22 cellular contexts compared by ENCODE assay signal in the genomic region with DNA sequence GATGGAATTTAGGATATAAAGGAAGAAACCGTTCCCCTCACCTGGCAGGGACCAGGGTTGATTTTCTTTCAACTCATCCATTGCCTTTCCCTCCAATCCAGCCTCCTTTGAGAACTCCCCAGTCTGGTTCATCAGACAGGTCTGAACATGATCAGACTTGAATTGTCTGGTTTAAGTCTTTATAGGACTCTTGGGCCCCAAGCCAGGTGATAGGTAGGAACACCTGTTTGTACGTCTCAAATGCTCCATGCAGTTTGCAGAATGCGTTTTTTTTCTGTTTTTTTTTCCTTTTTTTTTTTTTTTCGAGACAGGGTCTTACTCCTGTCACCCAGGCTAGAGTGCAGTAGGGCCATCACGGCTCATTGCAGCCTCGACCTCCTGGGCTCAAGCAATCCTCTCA. TPM values are rescaled to one million over a fixed set of nuclear protein-coding genes. Genes with fewer than 3 reads are reported as not detected.
DNase-seq lines count a peak whose midpoint lies in the region; ATAC-seq and TF ChIP-seq lines count a peak whose summit lies in the region.
"Had no signal": no experiment of that assay in that cellular context is flagged by ENCODE, and none has a peak within 500 bp of the region (broad histone marks: within the 10 kb centered on the region; RNA-seq: fewer than 3 reads in every experiment).

No MANE protein-coding gene starts in this region.

- no peak overlapping the region for H3K4me3 Mint-ChIP-seq in activated CD8-positive, alpha-beta memory T cell treated with anti-CD3 and anti-CD28 coated beads, Interleukin-2, amount 10 ng/mL, durations not matched to agents 7 days and 5 days
- H3K4me3 Mint-ChIP-seq in T-cell = no peak overlapping the region
- H3K4me3 Mint-ChIP-seq: activated B cell treated with CpG ODN at 0.5 μM for 24 hours; activated CD8-positive, alpha-beta T cell treated with anti-CD3 and anti-CD28 coated beads, Interleukin-2, amount 10 ng/mL, durations not matched to agents 7 days and 5 days; activated naive CD8-positive, alpha-beta T cell treated with anti-CD3 and anti-CD28 coated beads, Interleukin-2, amount 10 ng/mL, durations not matched to agents 7 days and 5 days; activated T-helper 1 cell treated with anti-CD3 and anti-CD28 coated beads, Interleukin-12 subunit alpha, Interleukin-12 subunit beta, Interleukin-2, Interleukin-4 antibody, amounts not matched to agents 30 ng/mL and 10 ng/mL and 1 ng/mL, durations not matched to agents 14 hours and 24 hours and 36 hours; dendritic cell treated with granulocyte-macrophage colony-stimulating factor and Interleukin-4, amounts not matched to agents 40 ng/mL and 50 ng/mL, for 4 days; GM23338 had no signal

- no peak overlapping the region for H3K4me3 ChIP-seq in epithelial cell of esophagus (ENCODE audit: low read length)
- H3K4me3 ChIP-seq: GM23338, vagina had no signal

- H3K27ac Mint-ChIP-seq in activated CD8-positive, alpha-beta memory T cell treated with anti-CD3 and anti-CD28 coated beads, Interleukin-2, amount 10 ng/mL, durations not matched to agents 7 days and 5 days = no peak overlapping the region
- no peak overlapping the region for H3K27ac Mint-ChIP-seq in T-cell
- H3K27ac Mint-ChIP-seq: activated B cell treated with CpG ODN at 0.5 μM for 24 hours; activated naive CD8-positive, alpha-beta T cell treated with anti-CD3 and anti-CD28 coated beads, Interleukin-2, amount 10 ng/mL, durations not matched to agents 7 days and 5 days; activated T-helper 1 cell treated with anti-CD3 and anti-CD28 coated beads, Interleukin-12 subunit alpha, Interleukin-12 subunit beta, Interleukin-2, Interleukin-4 antibody, amounts not matched to agents 30 ng/mL and 10 ng/mL and 1 ng/mL, durations not matched to agents 14 hours and 24 hours and 36 hours; CD4-positive, alpha-beta T cell; dendritic cell treated with granulocyte-macrophage colony-stimulating factor and Interleukin-4, amounts not matched to agents 40 ng/mL and 50 ng/mL, for 4 days; GM23338 had no signal

- no peak for TF ChIP-seq CTCF in epithelial cell of esophagus (IDR thresholded peaks at IDR 0.05; ENCODE audit: insufficient read depth, low read depth, low read length, missing control alignments)

- H3K9me3 Mint-ChIP-seq in activated CD8-positive, alpha-beta memory T cell treated with anti-CD3 and anti-CD28 coated beads, Interleukin-2, amount 10 ng/mL, durations not matched to agents 7 days and 5 days (ENCODE audit: low read depth) = no peaks in the 10 kb centered on the region
- H3K9me3 Mint-ChIP-seq in T-cell = no peaks in the 10 kb centered on the region
- H3K9me3 Mint-ChIP-seq: activated B cell treated with CpG ODN at 0.5 μM for 24 hours; activated naive CD8-positive, alpha-beta T cell treated with anti-CD3 and anti-CD28 coated beads, Interleukin-2, amount 10 ng/mL, durations not matched to agents 7 days and 5 days; activated T-helper 1 cell treated with anti-CD3 and anti-CD28 coated beads, Interleukin-12 subunit alpha, Interleukin-12 subunit beta, Interleukin-2, Interleukin-4 antibody, amounts not matched to agents 30 ng/mL and 10 ng/mL and 1 ng/mL, durations not matched to agents 14 hours and 24 hours and 36 hours; CD4-positive, alpha-beta T cell; dendritic cell treated with granulocyte-macrophage colony-stimulating factor and Interleukin-4, amounts not matched to agents 40 ng/mL and 50 ng/mL, for 4 days had no signal

- peak; percentile 48 for DNase-seq in COR-L47 (lab: John Stamatoyannopoulos, UW)
- DNase-seq in NCI-H1436 treated with DMSO at 0.1 percent for 48 hours (lab: John Stamatoyannopoulos, UW) = peak; percentile 52
- DNase-seq in NCI-H510A (lab: John Stamatoyannopoulos, UW) = peak; percentile 84
- peak; percentile 99 for DNase-seq in epithelial cell of esophagus (ENCODE audit: low read depth)
- no peak for DNase-seq in activated CD8-positive, alpha-beta memory T cell treated with anti-CD3 and anti-CD28 coated beads, Interleukin-2, amount 10 ng/mL, durations not matched to agents 7 days and 5 days
- DNase-seq in GM03348 (ENCODE audit: low spot score) = no peak
- DNase-seq in T-cell = no peak
- DNase-seq: ACHN; activated B cell treated with CpG ODN at 0.5 μM for 24 hours; activated CD8-positive, alpha-beta T cell treated with anti-CD3 and anti-CD28 coated beads, Interleukin-2, amount 10 ng/mL, durations not matched to agents 7 days and 5 days; activated naive CD8-positive, alpha-beta T cell treated with anti-CD3 and anti-CD28 coated beads, Interleukin-2, amount 10 ng/mL, durations not matched to agents 7 days and 5 days; brain microvascular endothelial cell; CD4-positive, alpha-beta T cell; KBM-7; NCI-H1694 treated with DMSO at 0.1 percent for 48 hours; stimulated activated CD4-positive, alpha-beta T cell treated with anti-CD3 and anti-CD28 coated beads, Interleukin-1b, Interleukin-23, amount 100 ng/mL, for 48 hours had no signal

- CTCF ChIA-PET in activated CD8-positive, alpha-beta memory T cell treated with anti-CD3 and anti-CD28 coated beads, Interleukin-2, amount 10 ng/mL, durations not matched to agents 7 days and 5 days (lab: Charles Lee) = interaction anchor here (0.5 kb wide), 1 partner anchor 12 kb away, joined by 3 read pairs; no protein-coding TSS in a partner anchor
- CTCF ChIA-PET in T-cell (lab: Charles Lee) = no interaction called here

- POLR2A ChIA-PET in T-cell (lab: Charles Lee) = no interaction called here

- no peaks in the 10 kb centered on the region for H3K27me3 Mint-ChIP-seq in activated CD8-positive, alpha-beta memory T cell treated with anti-CD3 and anti-CD28 coated beads, Interleukin-2, amount 10 ng/mL, durations not matched to agents 7 days and 5 days
- H3K27me3 Mint-ChIP-seq in T-cell = peaks cover 0 to 2% of the 10 kb centered on the region in 2 donors
- H3K27me3 Mint-ChIP-seq: CD4-positive, alpha-beta T cell had no signal

- no peak for ATAC-seq in activated CD8-positive, alpha-beta memory T cell treated with anti-CD3 and anti-CD28 coated beads, Interleukin-2, amount 10 ng/mL, durations not matched to agents 7 days and 5 days
- ATAC-seq in GM21825 (IDR thresholded peaks at IDR 0.05; ENCODE audit: unreplicated experiment) (no peak), T-cell (replicated peaks in 1 of 4) (no peak)
- ATAC-seq: activated CD8-positive, alpha-beta T cell treated with anti-CD3 and anti-CD28 coated beads, Interleukin-2, amount 10 ng/mL, durations not matched to agents 7 days and 5 days; GM23338; Right ventricle myocardium inferior had no signal

- peaks cover 1% of the 10 kb centered on the region for H3K36me3 Mint-ChIP-seq in activated CD8-positive, alpha-beta memory T cell treated with anti-CD3 and anti-CD28 coated beads, Interleukin-2, amount 10 ng/mL, durations not matched to agents 7 days and 5 days
- H3K36me3 Mint-ChIP-seq in T-cell = no peaks in the 10 kb centered on the region

- H3K4me1 Mint-ChIP-seq in activated CD8-positive, alpha-beta memory T cell treated with anti-CD3 and anti-CD28 coated beads, Interleukin-2, amount 10 ng/mL, durations not matched to agents 7 days and 5 days = peaks cover 23% of the 10 kb centered on the region
- H3K4me1 Mint-ChIP-seq in T-cell = peaks cover 4 to 24% (median 22%) of the 10 kb centered on the region in 3 donors

RNA-seq across cellular contexts. Expression of a gene that starts 4.1 kb away (rescaled TPM):
- total RNA-seq in activated CD8-positive, alpha-beta memory T cell treated with anti-CD3 and anti-CD28 coated beads, Interleukin-2, amount 10 ng/mL, durations not matched to agents 7 days and 5 days = 10 to 100 TPM; 68.6 to 86.9 TPM
- 10 to 100 TPM; 45.7 to 70.7 (median 67.4) TPM for total RNA-seq in T-cell

RNA-seq across cellular contexts. Expression of a gene that starts 13.3 kb away (rescaled TPM):
- under 1 TPM in 1 of 2 experiments, not detected in 1; 0.12 TPM for total RNA-seq in activated CD8-positive, alpha-beta memory T cell treated with anti-CD3 and anti-CD28 coated beads, Interleukin-2, amount 10 ng/mL, durations not matched to agents 7 days and 5 days
- total RNA-seq in T-cell = under 1 TPM in 2 of 5 donors, not detected in 3; 0.09 to 0.10 TPM
- total RNA-seq: activated B cell treated with CpG ODN at 0.5 μM for 24 hours; activated CD8-positive, alpha-beta T cell treated with anti-CD3 and anti-CD28 coated beads, Interleukin-2, amount 10 ng/mL, durations not matched to agents 7 days and 5 days; activated naive CD8-positive, alpha-beta T cell treated with anti-CD3 and anti-CD28 coated beads, Interleukin-2, amount 10 ng/mL, durations not matched to agents 7 days and 5 days; activated T-helper 1 cell treated with anti-CD3 and anti-CD28 coated beads, Interleukin-12 subunit alpha, Interleukin-12 subunit beta, Interleukin-2, Interleukin-4 antibody, amounts not matched to agents 30 ng/mL and 10 ng/mL and 1 ng/mL, durations not matched to agents 14 hours and 24 hours and 36 hours; CD4-positive, alpha-beta T cell; GM23338 had no signal

RNA-seq across cellular contexts. Expression of a gene that starts 39.5 kb away (rescaled TPM):
- total RNA-seq in activated CD8-positive, alpha-beta memory T cell treated with anti-CD3 and anti-CD28 coated beads, Interleukin-2, amount 10 ng/mL, durations not matched to agents 7 days and 5 days = 10 to 100 TPM; 64.5 to 73.1 TPM
- total RNA-seq in T-cell = 10 to 100 TPM; 27.0 to 51.5 (median 41.5) TPM

Comparison
In these comparisons a context has a peak if more than half of its experiments do, and no peak if none do; other contexts are left out.
1. DNase-seq: peak in COR-L47 (single experiment), NCI-H1436 treated with DMSO at 0.1 percent for 48 hours (single experiment), NCI-H510A (single experiment) and epithelial cell of esophagus (single experiment); none in activated CD8-positive, alpha-beta memory T cell treated with anti-CD3 and anti-CD28 coated beads, Interleukin-2, amount 10 ng/mL, durations not matched to agents 7 days and 5 days (single experiment), GM03348 (single experiment) and T-cell (0 of 34).